20 cellular contexts compared by ENCODE assay signal in the genomic region with DNA sequence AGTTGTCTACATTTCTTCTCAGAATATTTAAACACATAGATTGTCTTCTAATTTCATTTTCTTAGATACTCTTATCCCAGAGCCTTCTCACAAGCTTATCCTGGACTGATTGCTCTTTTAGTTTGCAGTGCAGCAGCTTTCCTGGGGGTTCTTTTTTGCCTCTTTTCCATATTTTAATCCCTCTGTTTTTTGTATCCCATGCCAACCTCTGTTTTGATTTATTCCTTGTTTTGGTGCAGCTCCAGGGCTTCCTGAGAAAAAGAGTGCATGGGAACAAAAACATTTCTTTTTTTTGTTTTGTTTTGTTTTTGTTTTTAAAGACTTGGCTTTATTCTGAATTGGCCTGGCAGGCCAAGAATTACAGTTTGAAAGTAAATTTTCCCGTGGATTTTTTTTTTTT.
"Had no signal": no experiment of that assay in that cellular context is flagged by ENCODE, and none has a peak within 500 bp of the region (broad histone marks: within the 10 kb centered on the region; RNA-seq: fewer than 3 reads in every experiment).

No MANE protein-coding gene starts in this region.

- H3K9me3 Mint-ChIP-seq: activated CD8-positive, alpha-beta T cell treated with anti-CD3 and anti-CD28 coated beads for 36 hours; activated naive CD4-positive, alpha-beta T cell treated with anti-CD3 and anti-CD28 coated beads for 36 hours; activated T-helper 1 cell treated with anti-CD3 and anti-CD28 coated beads, Interleukin-12 subunit alpha, Interleukin-12 subunit beta, Interleukin-2, Interleukin-4 antibody, amounts not matched to agents 30 ng/mL and 10 ng/mL and 1 ng/mL, durations not matched to agents 14 hours and 24 hours and 36 hours; nephron had no signal

- H3K4me1 ChIP-seq: foreskin keratinocyte had no signal

- H3K27ac Mint-ChIP-seq: activated naive CD4-positive, alpha-beta T cell treated with anti-CD3 and anti-CD28 coated beads for 36 hours; activated T-helper 1 cell treated with anti-CD3 and anti-CD28 coated beads, Interleukin-12 subunit alpha, Interleukin-12 subunit beta, Interleukin-2, Interleukin-4 antibody, amounts not matched to agents 30 ng/mL and 10 ng/mL and 1 ng/mL, durations not matched to agents 14 hours and 24 hours and 36 hours; nephron had no signal

- ATAC-seq: activated CD8-positive, alpha-beta T cell treated with anti-CD3 and anti-CD28 coated beads for 36 hours; body of pancreas; left colon; psoas muscle; sciatic nerve had no signal

- H3K27ac ChIP-seq: body of pancreas, foreskin keratinocyte, psoas muscle, spleen, suprapubic skin, upper lobe of left lung had no signal

- H3K27me3 ChIP-seq: body of pancreas, dorsolateral prefrontal cortex, foreskin keratinocyte, spleen, suprapubic skin, upper lobe of left lung had no signal

- DNase-seq: activated CD8-positive, alpha-beta memory T cell treated with anti-CD3 and anti-CD28 coated beads, Interleukin-2, amount 50 U/mL, for 4 hours; activated CD8-positive, alpha-beta T cell treated with anti-CD3 and anti-CD28 coated beads for 36 hours; activated naive CD4-positive, alpha-beta T cell treated with anti-CD3 and anti-CD28 coated beads for 36 hours; body of pancreas; cerebellar nuclear complex; dorsolateral prefrontal cortex; foreskin keratinocyte; left colon; mammary epithelial cell; occipital lobe; psoas muscle; spleen; stimulated activated CD4-positive, alpha-beta T cell treated with anti-CD3 and anti-CD28 coated beads, Interleukin-1b, Interleukin-23, amount 100 ng/mL, for 48 hours; stimulated activated naive CD4-positive, alpha-beta T cell treated with Interleukin-2 at 50 U/mL for 16 hours; T1000; upper lobe of left lung had no signal

- H3K9me3 ChIP-seq: body of pancreas, psoas muscle, spleen, suprapubic skin, upper lobe of left lung had no signal

- H3K4me1 Mint-ChIP-seq: nephron had no signal

- H3K4me3 Mint-ChIP-seq: activated CD8-positive, alpha-beta T cell treated with anti-CD3 and anti-CD28 coated beads for 36 hours; activated naive CD4-positive, alpha-beta T cell treated with anti-CD3 and anti-CD28 coated beads for 36 hours; activated T-helper 1 cell treated with anti-CD3 and anti-CD28 coated beads, Interleukin-12 subunit alpha, Interleukin-12 subunit beta, Interleukin-2, Interleukin-4 antibody, amounts not matched to agents 30 ng/mL and 10 ng/mL and 1 ng/mL, durations not matched to agents 14 hours and 24 hours and 36 hours; nephron had no signal

- H3K4me3 ChIP-seq: body of pancreas, dorsolateral prefrontal cortex, psoas muscle, spleen, suprapubic skin, upper lobe of left lung had no signal

- H3K27me3 Mint-ChIP-seq: activated CD8-positive, alpha-beta T cell treated with anti-CD3 and anti-CD28 coated beads for 36 hours had no signal
